ENCODE assay signal across 16 cellular contexts in the genomic region with DNA sequence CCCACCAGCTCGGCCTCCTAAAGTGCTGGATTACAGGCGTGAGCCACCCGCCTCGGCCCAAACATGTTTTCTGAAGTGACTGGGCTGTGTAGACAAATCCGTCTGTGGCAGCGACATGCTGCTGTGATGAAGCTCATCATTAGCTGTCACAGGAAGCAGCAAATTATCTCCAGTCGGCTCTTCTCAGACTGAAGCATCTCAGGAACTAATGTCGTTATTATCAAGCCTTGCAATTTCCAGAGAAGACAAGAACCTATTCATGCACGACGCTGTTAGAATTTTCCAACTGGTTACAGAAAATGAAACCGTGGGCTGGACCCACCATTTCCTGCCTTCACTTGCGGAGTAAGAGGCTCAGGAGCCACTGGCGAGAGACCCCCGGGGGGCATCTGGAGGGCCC. TPM values are rescaled to one million over a fixed set of nuclear protein-coding genes. Genes with fewer than 3 reads are reported as not detected.
"Had no signal": no experiment of that assay in that cellular context is flagged by ENCODE, and none has a peak within 500 bp of the region (broad histone marks: within the 10 kb centered on the region; RNA-seq: fewer than 3 reads in every experiment).

No MANE protein-coding gene starts in this region.

- H3K27me3 ChIP-seq: colonic mucosa, pancreas, vagina had no signal

- H3K27ac ChIP-seq: colonic mucosa, gastrocnemius medialis, heart right ventricle, left lung, pancreas, tibial artery, vagina, WERI-Rb-1 had no signal

- H3K4me3 ChIP-seq: colonic mucosa, gastrocnemius medialis, heart right ventricle, left lung, pancreas, tibial artery, vagina had no signal

- ATAC-seq: activated CD8-positive, alpha-beta T cell treated with anti-CD3 and anti-CD28 coated beads, Interleukin-2, amount 10 ng/mL, durations not matched to agents 7 days and 5 days; gastrocnemius medialis; heart right ventricle; left lung; pancreas had no signal

- H3K9me3 ChIP-seq: colonic mucosa, gastrocnemius medialis, heart right ventricle, left lung, pancreas, tibial artery, vagina had no signal

- H3K27ac Mint-ChIP-seq: activated CD8-positive, alpha-beta T cell treated with anti-CD3 and anti-CD28 coated beads, Interleukin-2, amount 10 ng/mL, durations not matched to agents 7 days and 5 days; activated T-helper 1 cell treated with anti-CD3 and anti-CD28 coated beads, Interleukin-12 subunit alpha, Interleukin-12 subunit beta, Interleukin-2, Interleukin-4 antibody, amounts not matched to agents 30 ng/mL and 10 ng/mL and 1 ng/mL, durations not matched to agents 14 hours and 24 hours and 36 hours; nephron had no signal

- DNase-seq: activated CD4-positive, alpha-beta T cell treated with anti-CD3 and anti-CD28 coated beads for 4 hours; activated CD8-positive, alpha-beta memory T cell treated with anti-CD3 and anti-CD28 coated beads, Interleukin-2, amount 50 U/mL, for 48 hours; activated CD8-positive, alpha-beta T cell treated with anti-CD3 and anti-CD28 coated beads, Interleukin-2, amount 10 ng/mL, durations not matched to agents 7 days and 5 days; activated naive CD4-positive, alpha-beta T cell; colonic mucosa; gastrocnemius medialis; heart right ventricle; left lung; stimulated activated CD4-positive, alpha-beta T cell treated with anti-CD3 and anti-CD28 coated beads, Interleukin-15, amount 100 ng/mL, for 24 hours; stimulated activated CD4-positive, alpha-beta T cell treated with anti-CD3 and anti-CD28 coated beads, Interleukin-4, amount 100 ng/mL, for 4 hours; tibial artery; WERI-Rb-1 had no signal

- H3K4me1 ChIP-seq: colonic mucosa, gastrocnemius medialis, pancreas, tibial artery had no signal

- H3K36me3 ChIP-seq: colonic mucosa, gastrocnemius medialis, heart right ventricle, left lung, pancreas, tibial artery, vagina, WERI-Rb-1 had no signal

- H3K9me3 Mint-ChIP-seq: activated T-helper 1 cell treated with anti-CD3 and anti-CD28 coated beads, Interleukin-12 subunit alpha, Interleukin-12 subunit beta, Interleukin-2, Interleukin-4 antibody, amounts not matched to agents 30 ng/mL and 10 ng/mL and 1 ng/mL, durations not matched to agents 14 hours and 24 hours and 36 hours had no signal

- H3K4me3 Mint-ChIP-seq: activated CD8-positive, alpha-beta T cell treated with anti-CD3 and anti-CD28 coated beads, Interleukin-2, amount 10 ng/mL, durations not matched to agents 7 days and 5 days; activated T-helper 1 cell treated with anti-CD3 and anti-CD28 coated beads, Interleukin-12 subunit alpha, Interleukin-12 subunit beta, Interleukin-2, Interleukin-4 antibody, amounts not matched to agents 30 ng/mL and 10 ng/mL and 1 ng/mL, durations not matched to agents 14 hours and 24 hours and 36 hours; nephron had no signal

RNA-seq across cellular contexts. Expression of a gene that starts 17.2 kb away (rescaled TPM):
- total RNA-seq: activated T-helper 1 cell treated with anti-CD3 and anti-CD28 coated beads, Interleukin-12 subunit alpha, Interleukin-12 subunit beta, Interleukin-2, Interleukin-4 antibody, amounts not matched to agents 30 ng/mL and 10 ng/mL and 1 ng/mL, durations not matched to agents 14 hours and 24 hours and 36 hours had no signal
- polyA plus RNA-seq: heart right ventricle had no signal
